ENCODE assay signal across 28 cellular contexts in the genomic region with DNA sequence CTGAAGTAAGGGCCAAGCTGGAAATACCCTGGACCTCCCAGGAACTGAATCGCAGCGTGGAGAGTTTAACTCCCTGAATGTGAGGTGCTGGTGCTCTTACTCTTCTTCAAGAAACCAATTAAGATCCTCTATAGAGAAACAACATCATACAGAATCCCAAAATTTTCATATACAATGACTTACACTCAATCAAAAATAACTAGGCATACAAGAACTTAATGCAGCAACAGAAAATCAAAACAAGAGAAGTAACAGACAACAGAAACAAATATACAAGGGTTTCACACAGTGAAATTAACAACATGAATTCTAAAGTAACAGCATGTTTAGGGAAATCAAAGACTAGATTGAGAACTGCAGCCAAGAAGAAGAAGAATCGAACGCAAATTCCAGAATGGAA.
"Had no signal": no experiment of that assay in that cellular context is flagged by ENCODE, and none has a peak within 500 bp of the region (broad histone marks: within the 10 kb centered on the region; RNA-seq: fewer than 3 reads in every experiment).

No MANE protein-coding gene starts in this region.

- H3K9me3 ChIP-seq: ovary, right lobe of liver, sigmoid colon, thoracic aorta, thyroid gland, upper lobe of right lung, uterus had no signal

- H3K27ac ChIP-seq: neural progenitor cell, ovary, parathyroid adenoma, psoas muscle, right lobe of liver, sigmoid colon, stomach, thoracic aorta, thyroid gland, tibial nerve, upper lobe of right lung, uterus had no signal

- H3K27ac Mint-ChIP-seq: natural killer cell; nephron; neural progenitor cell; progenitor cell of endocrine pancreas; stimulated activated effector memory CD8-positive, alpha-beta T cell treated with anti-CD3 and anti-CD28 coated beads, Interleukin-12 subunit alpha, Interleukin-12 subunit beta, amount 100 ng/mL, for 72 hours; stimulated activated naive CD8-positive, alpha-beta T cell treated with anti-CD3 and anti-CD28 coated beads, Interleukin-15, Interleukin-2, amounts not matched to agents 100 ng/mL and 50 ng/mL, for 24 hours had no signal

- H3K27me3 Mint-ChIP-seq: naive thymus-derived CD4-positive, alpha-beta T cell; progenitor cell of endocrine pancreas; stimulated activated naive CD8-positive, alpha-beta T cell treated with anti-CD3 and anti-CD28 coated beads, Interleukin-15, Interleukin-2, amounts not matched to agents 100 ng/mL and 50 ng/mL, for 24 hours had no signal

- H3K4me1 ChIP-seq: neural progenitor cell, parathyroid adenoma, psoas muscle, sigmoid colon, thyroid gland, upper lobe of right lung, uterus had no signal

- H3K4me3 ChIP-seq: neural progenitor cell, ovary, psoas muscle, right lobe of liver, sigmoid colon, stomach, thoracic aorta, thyroid gland, tibial nerve, upper lobe of right lung, uterus had no signal

- ATAC-seq: naive thymus-derived CD4-positive, alpha-beta T cell; natural killer cell; psoas muscle; right cardiac atrium; right lobe of liver; stimulated activated effector memory CD8-positive, alpha-beta T cell treated with anti-CD3 and anti-CD28 coated beads, Interleukin-12 subunit alpha, Interleukin-12 subunit beta, amount 100 ng/mL, for 72 hours; upper lobe of right lung had no signal

- H3K36me3 ChIP-seq: ovary, uterus had no signal

- H3K27me3 ChIP-seq: neural progenitor cell, ovary, right lobe of liver, sigmoid colon, stomach, thyroid gland, tibial nerve, upper lobe of right lung, uterus had no signal

- DNase-seq: naive thymus-derived CD4-positive, alpha-beta T cell; natural killer cell; occipital lobe; ovary; posterior cingulate gyrus; psoas muscle; right cardiac atrium; right lobe of liver; sigmoid colon; small intestine; stimulated activated CD4-positive, alpha-beta T cell treated with anti-CD3 and anti-CD28 coated beads, Interleukin-15, amount 100 ng/mL, for 24 hours; stimulated activated CD4-positive, alpha-beta T cell treated with anti-CD3 and anti-CD28 coated beads, Interleukin-2, amount 100 ng/mL, for 24 hours; stimulated activated CD4-positive, alpha-beta T cell treated with anti-CD3 and anti-CD28 coated beads, Interleukin-2, amount 100 ng/mL, for 48 hours; stimulated activated CD4-positive, alpha-beta T cell treated with anti-CD3 and anti-CD28 coated beads, Interleukin-4, amount 100 ng/mL, for 24 hours; stimulated activated naive CD4-positive, alpha-beta T cell treated with Interleukin-2 at 50 U/mL for 16 hours; stomach; thyroid gland; trophoblast cell; upper lobe of right lung; uterus had no signal

- H3K4me3 Mint-ChIP-seq: naive thymus-derived CD4-positive, alpha-beta T cell; natural killer cell; nephron; neural progenitor cell; stimulated activated effector memory CD8-positive, alpha-beta T cell treated with anti-CD3 and anti-CD28 coated beads, Interleukin-12 subunit alpha, Interleukin-12 subunit beta, amount 100 ng/mL, for 72 hours; stimulated activated naive CD8-positive, alpha-beta T cell treated with anti-CD3 and anti-CD28 coated beads, Interleukin-15, Interleukin-2, amounts not matched to agents 100 ng/mL and 50 ng/mL, for 24 hours had no signal
